ENCODE assay signal across 24 cellular contexts in genomic region chr7:50783801-50784507, GRCh38. TPM values are rescaled to one million over a fixed set of nuclear protein-coding genes. Genes with fewer than 3 reads are reported as not detected.
DNase-seq lines count a peak whose midpoint lies in the region; ATAC-seq and TF ChIP-seq lines count a peak whose summit lies in the region.
"Had no signal": no experiment of that assay in that cellular context is flagged by ENCODE, and none has a peak within 500 bp of the region (broad histone marks: within the 10 kb centered on the region; RNA-seq: fewer than 3 reads in every experiment).

No MANE protein-coding gene starts in this region.

- H3K27ac ChIP-seq in fibroblast of lung (ENCODE audit: insufficient read depth, low read length) = no peak overlapping the region
- H3K27ac ChIP-seq in SJCRH30 = no peak overlapping the region
- H3K27ac ChIP-seq: Peyer's patch, psoas muscle, suprapubic skin had no signal

- BruUV-seq in Calu3 (replicated peaks; lab: Mats Ljungman, UMichigan) = no TSS peak

- H3K9ac ChIP-seq in fibroblast of lung (ENCODE audit: insufficient read depth, low read length) = no peak overlapping the region

- H4K20me1 ChIP-seq in fibroblast of lung (ENCODE audit: control insufficient read depth, extremely low read depth, insufficient read depth, low read length) = no peaks in the 10 kb centered on the region

- DNase-seq in Calu3 (no peak), astrocyte of the cerebellum (ENCODE audit: low read depth) (peak; percentile 49), fibroblast of lung (ENCODE audit: low read depth in 2 of 2) (peak; percentile 17 to 63), NOMO-1 treated with dmso at 0.1 percent for 144 hours (lab: John Stamatoyannopoulos, UW; ENCODE audit: unreplicated experiment) (no peak), NCI-H446 treated with DMSO at 0.1 percent for 48 hours (lab: John Stamatoyannopoulos, UW) (no peak), SJCRH30 (no peak)
- DNase-seq: ACHN; CD4-positive, CD25-positive, alpha-beta regulatory T cell; DMS53; endodermal cell; heart left ventricle; MG63; naive B cell; NCI-H146; Peyer's patch; psoas muscle; stimulated activated CD4-positive, alpha-beta T cell treated with anti-CD3 and anti-CD28 coated beads, Interleukin-12 subunit alpha, Interleukin-12 subunit beta, amount 100 ng/mL, for 4 hours; T-helper 9 cell had no signal

- intact Hi-C loops in Calu3 (cut with micrococcal nuclease; ENCODE audit: unreplicated experiment) = loop anchor here (2.0 to 5.0 kb wide), 3 partner anchors 43 to 357 kb away; no protein-coding TSS in a partner anchor

- H3K4me1 ChIP-seq in fibroblast of lung (ENCODE audit: control insufficient read depth, extremely low read depth, insufficient read depth, low read length) (no peaks in the 10 kb centered on the region), neuron (ENCODE audit: insufficient read depth, low read length) (peaks cover 17% of the 10 kb centered on the region), SJCRH30 (no peaks in the 10 kb centered on the region)
- H3K4me1 ChIP-seq: Peyer's patch had no signal

- H3K9me3 ChIP-seq in fibroblast of lung (ENCODE audit: control insufficient read depth, insufficient read depth, low read depth, low read length) (no peaks in the 10 kb centered on the region), neuron (ENCODE audit: low read length) (peaks cover 10% of the 10 kb centered on the region), SJCRH30 (replicated peaks) (no peaks in the 10 kb centered on the region)
- H3K9me3 ChIP-seq: MG63, Peyer's patch, psoas muscle had no signal

- H3K27me3 ChIP-seq in fibroblast of lung (ENCODE audit: control insufficient read depth, insufficient read depth, low read length) (no peaks in the 10 kb centered on the region), neuron (ENCODE audit: insufficient read depth, low read length) (no peaks in the 10 kb centered on the region), SJCRH30 (no peaks in the 10 kb centered on the region; the same call in 1 of the 2 replicates)
- H3K27me3 ChIP-seq: MG63, Peyer's patch had no signal

- H3K79me2 ChIP-seq in fibroblast of lung (ENCODE audit: control insufficient read depth, insufficient read depth, low read length) = peaks cover 52% of the 10 kb centered on the region

- H3K27ac Mint-ChIP-seq in Calu3 (ENCODE audit: unreplicated experiment) = no peak overlapping the region
- H3K27ac Mint-ChIP-seq: CD4-positive, CD25-positive, alpha-beta regulatory T cell; endodermal cell had no signal

- H3K4me2 ChIP-seq in fibroblast of lung (ENCODE audit: extremely low read depth, insufficient read depth, low read length) = no peak overlapping the region

- no peak for ATAC-seq in HG03196 (IDR thresholded peaks at IDR 0.05; ENCODE audit: unreplicated experiment)
- ATAC-seq: activated CD4-positive, CD25-positive, alpha-beta regulatory T cell treated with anti-CD3 and anti-CD28 coated beads, Interleukin-2, amount 50 U/mL, for 24 hours; psoas muscle had no signal

- CTCF ChIA-PET in Calu3 (lab: Charles Lee) = interaction anchor here (0.6 to 1.1 kb wide), 2 partner anchors 37 to 357 kb away, joined by 3 to 4 read pairs; no protein-coding TSS in a partner anchor

- H3K4me1 Mint-ChIP-seq in Calu3 (ENCODE audit: low read depth, unreplicated experiment) = peaks cover 69% of the 10 kb centered on the region
- H3K4me1 Mint-ChIP-seq: IgD-negative memory B cell had no signal

- no peak overlapping the region for H2AFZ ChIP-seq in fibroblast of lung (ENCODE audit: low read length)
- no peak overlapping the region for H2AFZ ChIP-seq in neuron (ENCODE audit: low read depth, low read length)

- peaks cover 4% of the 10 kb centered on the region for H3K9me3 Mint-ChIP-seq in Calu3 (ENCODE audit: low read depth, unreplicated experiment)

- no peaks in the 10 kb centered on the region for H3K27me3 Mint-ChIP-seq in Calu3 (ENCODE audit: unreplicated experiment)

- H3K4me3 ChIP-seq in astrocyte of the cerebellum (ENCODE audit: low read depth, low read length) (no peak overlapping the region), fibroblast of lung (replicated peaks in 1 of 4; ENCODE audit: control extremely low read depth in 1 of 4, insufficient read depth in 1 of 4, low read depth in 3 of 4, low read length in 4 of 4) (no peak overlapping the region), neuron (ENCODE audit: low read length) (peak overlapping the region; percentile 55), SJCRH30 (no peak overlapping the region)
- H3K4me3 ChIP-seq: lung, MG63 had no signal

- TF ChIP-seq CTCF in Calu3 (IDR thresholded peaks at IDR 0.05; ENCODE audit: unreplicated experiment) (no peak), astrocyte of the cerebellum (IDR thresholded peaks at IDR 0.05; ENCODE audit: low read depth, low read length, missing control alignments) (no peak), fibroblast of lung (conservative IDR thresholded peaks at IDR 0.05 in 1 of 2, IDR thresholded peaks at IDR 0.05 in 1 of 2; ENCODE audit: low read depth in 1 of 2, low read length in 2 of 2) (no peak)

- H3K36me3 ChIP-seq in fibroblast of lung (ENCODE audit: control insufficient read depth, insufficient read depth, low read length) (no peaks in the 10 kb centered on the region), neuron (ENCODE audit: insufficient read depth, low read length) (peaks cover 3% of the 10 kb centered on the region), SJCRH30 (no peaks in the 10 kb centered on the region)
- H3K36me3 ChIP-seq: Peyer's patch, suprapubic skin had no signal

- in situ Hi-C loops in astrocyte of the cerebellum (cut with HindIII; ENCODE audit: low sequenced_read_pairs) = no loop called here

- peak overlapping the region; percentile 72 for H3K4me3 Mint-ChIP-seq in Calu3 (ENCODE audit: low read depth, unreplicated experiment)

- peaks cover 19% of the 10 kb centered on the region for H3K36me3 Mint-ChIP-seq in Calu3 (ENCODE audit: insufficient read depth, unreplicated experiment)
- H3K36me3 Mint-ChIP-seq: CD4-positive, CD25-positive, alpha-beta regulatory T cell; IgD-negative memory B cell had no signal

RNA-seq across cellular contexts. Expression of gene GRB10, which starts 1.3 kb away (rescaled TPM):
- total RNA-seq in Calu3 (2022) (86.2 and 90.6 TPM in 2 replicates), fibroblast of lung (40.8 and 64.1 TPM in 2 replicates)
- polyA plus RNA-seq in fibroblast of lung = 10.7 and 11.1 TPM in 2 replicates
- 17.2 and 17.7 TPM in 2 replicates for polyA plus RNA-seq in fibroblast of lung (2012)
- 31.0 and 33.8 TPM in 2 replicates for polyA minus RNA-seq in fibroblast of lung (ENCODE audit: low replicate concordance)
- 0.58 and 0.95 TPM in 2 replicates for total RNA-seq in SJCRH30 (2014; rRNA removed; shearing (Covaris generic))

Comparison
In these comparisons a context has a peak if more than half of its experiments do, and no peak if none do; other contexts are left out.
1. DNase-seq: peak in astrocyte of the cerebellum (single experiment) and fibroblast of lung (2 of 2); none in Calu3 (single experiment), NOMO-1 treated with dmso at 0.1 percent for 144 hours (single experiment), NCI-H446 treated with DMSO at 0.1 percent for 48 hours (single experiment) and SJCRH30 (0 of 2).
2. RNA of gene GRB10, which starts 1.3 kb away (total RNA-seq): 86.2 to 90.6 TPM in Calu3 and 40.8 to 64.1 TPM in fibroblast of lung; 0.58 to 0.95 TPM in SJCRH30; every median in the first group is over 10 times any median in the second.